ENCODE assay signal across 20 cellular contexts in genomic region chr2:191516260-191516659, GRCh38.
"Had no signal": no experiment of that assay in that cellular context is flagged by ENCODE, and none has a peak within 500 bp of the region (broad histone marks: within the 10 kb centered on the region; RNA-seq: fewer than 3 reads in every experiment).

No MANE protein-coding gene starts in this region.

- H3K27me3 ChIP-seq: brain microvascular endothelial cell, testis, transverse colon had no signal

- H3K4me3 ChIP-seq: left ventricle myocardium inferior, lung, mucosa of descending colon, prostate gland, spleen, testis, transverse colon had no signal

- ATAC-seq: mucosa of descending colon; stimulated activated naive CD8-positive, alpha-beta T cell treated with anti-CD3 and anti-CD28 coated beads, Interleukin-15, Interleukin-2, amounts not matched to agents 100 U/mL and 50 U/mL, for 24 hours had no signal

- H3K27ac ChIP-seq: brain microvascular endothelial cell, left ventricle myocardium inferior, prostate gland, spleen, testis, transverse colon had no signal

- H3K36me3 ChIP-seq: brain microvascular endothelial cell, left ventricle myocardium inferior, prostate gland, spleen, transverse colon had no signal

- DNase-seq: activated CD4-positive, alpha-beta memory T cell treated with anti-CD3 and anti-CD28 coated beads, Interleukin-2, amount 10 ng/mL, durations not matched to agents 7 days and 5 days; activated CD4-positive, alpha-beta T cell treated with anti-CD3 and anti-CD28 coated beads, Interleukin-2, amount 10 ng/mL, durations not matched to agents 7 days and 5 days; activated CD4-positive, CD25-positive, alpha-beta regulatory T cell treated with anti-CD3 and anti-CD28 coated beads, Interleukin-2, amount 50 U/mL, for 72 hours; activated CD8-positive, alpha-beta memory T cell treated with anti-CD3 and anti-CD28 coated beads, Interleukin-2, amount 50 U/mL, for 48 hours; activated gamma-delta T cell; activated naive CD4-positive, alpha-beta T cell treated with anti-CD3 and anti-CD28 coated beads, Interleukin-2, amount 10 ng/mL, durations not matched to agents 7 days and 5 days; activated naive CD8-positive, alpha-beta T cell treated with anti-CD3 and anti-CD28 coated beads, Interleukin-2, amount 10 ng/mL, durations not matched to agents 7 days and 5 days; activated T-cell treated with anti-CD3 and anti-CD28 coated beads, Interleukin-2, amount 50 U/mL, for 24 hours; amniotic stem cell; brain microvascular endothelial cell; caudate nucleus; left ventricle myocardium inferior; mucosa of descending colon; spleen; stimulated activated naive CD8-positive, alpha-beta T cell treated with anti-CD3 and anti-CD28 coated beads, Interleukin-15, Interleukin-2, amounts not matched to agents 100 U/mL and 50 U/mL, for 24 hours; T-helper 2 cell; testis; transverse colon had no signal

- H3K9me3 ChIP-seq: left ventricle myocardium inferior, mucosa of descending colon, prostate gland, spleen, testis, transverse colon had no signal

- H3K4me1 ChIP-seq: prostate gland, spleen, transverse colon had no signal
